Comparison of ENCODE assay signal across 22 cellular contexts in the genomic region with DNA sequence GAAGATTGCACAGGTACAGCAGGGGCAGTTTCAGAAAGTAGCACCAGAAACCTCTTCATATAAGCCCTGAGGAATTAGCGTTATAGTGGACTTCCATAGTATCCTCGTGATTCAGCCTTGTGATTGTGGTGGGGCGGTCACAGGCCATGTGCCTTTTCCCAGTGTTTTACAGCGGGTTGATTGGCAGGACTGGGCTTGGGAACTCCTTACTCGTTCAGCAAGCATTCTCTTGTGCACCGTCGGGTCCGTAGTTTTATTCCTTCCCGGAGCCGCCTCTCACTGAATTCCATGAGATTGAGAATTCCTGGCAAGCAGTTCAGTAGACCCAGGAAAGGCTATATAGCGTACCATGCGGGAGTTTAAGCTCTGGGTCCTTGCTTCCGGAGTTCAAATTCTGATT. TPM values are rescaled to one million over a fixed set of nuclear protein-coding genes. Genes with fewer than 3 reads are reported as not detected.
A peak's percentile ranks its signal among the peaks of the same experiment; 100 is the strongest.
DNase-seq lines count a peak whose midpoint lies in the region; ATAC-seq, FAIRE-seq and TF ChIP-seq lines count a peak whose summit lies in the region.
"Had no signal": no experiment of that assay in that cellular context is flagged by ENCODE, and none has a peak within 500 bp of the region (broad histone marks: within the 10 kb centered on the region; RNA-seq: fewer than 3 reads in every experiment).

No MANE protein-coding gene starts in this region.

- peak overlapping the region; percentile 93 for H3K9ac ChIP-seq in adipocyte (ENCODE audit: low read length)

- H3K36me3 ChIP-seq in adipocyte (ENCODE audit: control insufficient read depth, insufficient read depth, low read length, severe bottlenecking) (peaks cover 53% of the 10 kb centered on the region), sigmoid colon (peaks cover 0 to 56% (median 6%) of the 10 kb centered on the region in 4 donors)

- no peaks in the 10 kb centered on the region for H3K9me3 ChIP-seq in adipocyte (ENCODE audit: control insufficient read depth, low read length)
- no peaks in the 10 kb centered on the region for H3K9me3 ChIP-seq in sigmoid colon
- H3K9me3 ChIP-seq: mucosa of descending colon had no signal

- FAIRE-seq in GM12892 (lab: Jason Lieb, UNC) = peak; percentile 51
- FAIRE-seq: endothelial cell of umbilical vein had no signal

- TF ChIP-seq POLR2A in GM12892 (IDR thresholded peaks at IDR 0.05; ENCODE audit: low read depth, low read length) (no peak), sigmoid colon (IDR thresholded peaks at IDR 0.05) (no peak), erythroblast (IDR thresholded peaks at IDR 0.05; ENCODE audit: low read length) (no peak)

- 93% methylated on average over 13 of the region's 13 CpGs for WGBS in sigmoid colon, 2 donors

- TF ChIP-seq CTCF in fibroblast of pulmonary artery (IDR thresholded peaks at IDR 0.05; ENCODE audit: low read length, missing control alignments) (no peak), sigmoid colon (IDR thresholded peaks at IDR 0.05) (no peak), GM13977 (IDR thresholded peaks at IDR 0.05; ENCODE audit: extremely low read depth, insufficient read depth, missing control alignments) (no peak)

- peak overlapping the region; percentile 68 to 82 (median 80) for H3K27ac ChIP-seq in sigmoid colon
- H3K27ac ChIP-seq: foreskin keratinocyte had no signal

- H3K4me1 ChIP-seq in adipocyte (ENCODE audit: control insufficient read depth, insufficient read depth, low read length) (peaks cover 78% of the 10 kb centered on the region), sigmoid colon (peaks cover 0 to 66% (median 40%) of the 10 kb centered on the region in 4 donors)

- H3K4me3 ChIP-seq in adipocyte (ENCODE audit: low read length) (no peak overlapping the region), fibroblast of pulmonary artery (replicated peaks; ENCODE audit: low read depth, low read length) (no peak overlapping the region), sigmoid colon (no peak overlapping the region)
- H3K4me3 ChIP-seq: GM23338, mucosa of descending colon had no signal

- no peak for ATAC-seq in GM21529 (IDR thresholded peaks at IDR 0.05; ENCODE audit: unreplicated experiment)
- ATAC-seq: foreskin keratinocyte, GM23338, mucosa of descending colon had no signal

- in situ Hi-C loops in GM13977 (cut with MboI; ENCODE audit: low pct_unique_long_range_greater_than_20kb, low sequenced_read_pairs, unreplicated experiment) = no loop called here

- H3K27me3 ChIP-seq in adipocyte (replicated peaks; ENCODE audit: control insufficient read depth, insufficient read depth, low read length) (no peaks in the 10 kb centered on the region), sigmoid colon (no peaks in the 10 kb centered on the region)
- H3K27me3 ChIP-seq: foreskin keratinocyte had no signal

- no peak for TF ChIP-seq EP300 in sigmoid colon (IDR thresholded peaks at IDR 0.05)

- intact Hi-C loops in sigmoid colon (cut with DNase I) = loop anchor here (5.0 kb wide), 1 partner anchor 481 kb away; no protein-coding TSS in a partner anchor

- DNase-seq in GM12892 (ENCODE audit: insufficient read length) (no peak), adipocyte (ENCODE audit: low read depth) (no peak), fibroblast of pulmonary artery (ENCODE audit: low read depth) (peak; percentile 53), sigmoid colon (no peak), GM13977 (ENCODE audit: low spot score) (no peak), erythroblast (lab: John Stamatoyannopoulos, UW) (no peak)
- no peak for DNase-seq in activated CD4-positive, alpha-beta T cell treated with anti-CD3 and anti-CD28 coated beads, Interleukin-2, amount 50 U/mL, for 48 hours
- DNase-seq: activated CD4-positive, CD25-positive, alpha-beta regulatory T cell treated with anti-CD3 and anti-CD28 coated beads, Interleukin-2, amount 50 U/mL, for 72 hours; amygdala; dermis blood vessel endothelial cell; DMS53; foreskin keratinocyte; GF-D8; hypothalamus; left ventricle myocardium superior; mucosa of descending colon; NCI-H146; NCI-H510A; NK-92 treated with Interleukin-12 subunit alpha and Interleukin-12 subunit beta, amount 100 ng/mL, for 24 hours had no signal

RNA-seq across cellular contexts. Expression of gene COPS8, which starts 5.2 kb away (rescaled TPM):
- 48.5 TPM for polyA plus RNA-seq in GM12892 (2012; ENCODE audit: missing spikeins)
- 10 to 100 TPM; 59.1 to 95.6 (median 82.7) TPM for total RNA-seq in sigmoid colon
- 10 to 100 TPM; 24.7 to 34.8 (median 28.9) TPM for polyA plus RNA-seq in sigmoid colon
